ENCODE assay signal across 9 cellular contexts in genomic region chr2:174325932-174326879, GRCh38. TPM values are rescaled to one million over a fixed set of nuclear protein-coding genes. Genes with fewer than 3 reads are reported as not detected.
DNase-seq lines count a peak whose midpoint lies in the region; ATAC-seq and TF ChIP-seq lines count a peak whose summit lies in the region.
"Had no signal": no experiment of that assay in that cellular context is flagged by ENCODE, and none has a peak within 500 bp of the region (broad histone marks: within the 10 kb centered on the region; RNA-seq: fewer than 3 reads in every experiment).

No MANE protein-coding gene starts in this region.

- CTCF ChIA-PET in activated CD4-positive, alpha-beta memory T cell treated with anti-CD3 and anti-CD28 coated beads for 36 hours (lab: Charles Lee): interaction anchor here (0.7 to 3.7 kb wide), 4 partner anchors 10 to 18 kb away, joined by 3 to 13 read pairs (median 8); no protein-coding TSS in a partner anchor

- H3K27ac Mint-ChIP-seq in activated CD4-positive, alpha-beta memory T cell treated with anti-CD3 and anti-CD28 coated beads for 36 hours: peak overlapping the region; percentile 10

- peaks cover 25% of the 10 kb centered on the region for H3K4me1 Mint-ChIP-seq in activated CD4-positive, alpha-beta memory T cell treated with anti-CD3 and anti-CD28 coated beads for 36 hours (ENCODE audit: low read depth)

- H3K27me3 Mint-ChIP-seq in activated CD4-positive, alpha-beta memory T cell treated with anti-CD3 and anti-CD28 coated beads for 36 hours: peaks cover 72% of the 10 kb centered on the region

- peak overlapping the region; percentile 73 for H2AFZ ChIP-seq in GM23248
- H2AFZ ChIP-seq in parathyroid adenoma: no peak overlapping the region

- H4K20me1 ChIP-seq in GM23248 (ENCODE audit: insufficient read depth): no peaks in the 10 kb centered on the region

- no peaks in the 10 kb centered on the region for H3K79me2 ChIP-seq in GM23248 (ENCODE audit: insufficient read depth)
- H3K79me2 ChIP-seq in parathyroid adenoma: no peaks in the 10 kb centered on the region

- H3K4me2 ChIP-seq in GM23248 (ENCODE audit: unreplicated experiment) (peak overlapping the region; percentile 78), parathyroid adenoma (ENCODE audit: low read length) (peak overlapping the region; percentile 37)

- TF ChIP-seq CTCF in AG09319 (IDR thresholded peaks at IDR 0.05; ENCODE audit: low read depth, low read length) (no peak), foreskin keratinocyte (conservative IDR thresholded peaks at IDR 0.05) (no peak), parathyroid adenoma (IDR thresholded peaks at IDR 0.05) (no peak)

- peak overlapping the region; percentile 51 for H3K4me3 Mint-ChIP-seq in activated CD4-positive, alpha-beta memory T cell treated with anti-CD3 and anti-CD28 coated beads for 36 hours

- H3K27me3 ChIP-seq in GM23248 (replicated peaks; ENCODE audit: insufficient read depth): peaks cover 28% of the 10 kb centered on the region
- H3K27me3 ChIP-seq in foreskin keratinocyte: peaks cover 80% of the 10 kb centered on the region
- H3K27me3 ChIP-seq in parathyroid adenoma (ENCODE audit: control insufficient read depth, insufficient read depth, low read length): peaks cover 31% of the 10 kb centered on the region

- H3K9ac ChIP-seq in GM23248 (peak overlapping the region; percentile 40), parathyroid adenoma (no peak overlapping the region)

- H3K4me3 ChIP-seq in GM23248 (peak overlapping the region; percentile 70), parathyroid adenoma (ENCODE audit: low read depth, low read length) (no peak overlapping the region)

- H3K36me3 ChIP-seq in GM23248 (ENCODE audit: low read depth): no peaks in the 10 kb centered on the region
- H3K36me3 ChIP-seq in parathyroid adenoma (ENCODE audit: control insufficient read depth, insufficient read depth, low read length): no peaks in the 10 kb centered on the region

- POLR2A ChIA-PET in activated CD4-positive, alpha-beta memory T cell treated with anti-CD3 and anti-CD28 coated beads for 36 hours (lab: Charles Lee): interaction anchor here (0.6 to 1.6 kb wide), 2 partner anchors 10 to 881 kb away, joined by 3 to 7 read pairs; no protein-coding TSS in a partner anchor

- in situ Hi-C loops in GM23248 (cut with MboI): loop anchor here (25.0 kb wide), 1 partner anchor 914 kb away; no protein-coding TSS in a partner anchor

- H3K27ac ChIP-seq in GM23248: no peak overlapping the region
- no peak overlapping the region for H3K27ac ChIP-seq in foreskin keratinocyte
- no peak overlapping the region for H3K27ac ChIP-seq in parathyroid adenoma

- 5% methylated on average over 55 to 61 of the region's 69 CpGs for WGBS in GM23248 (ENCODE audit: low coverage in 1 of 2, low lambda C conversion rate in 2 of 2, missing lambda C conversion rate in 2 of 2), 2 experiments

- H3K9me3 Mint-ChIP-seq in activated CD4-positive, alpha-beta memory T cell treated with anti-CD3 and anti-CD28 coated beads for 36 hours: no peaks in the 10 kb centered on the region

- intact Hi-C loops in activated CD4-positive, alpha-beta memory T cell treated with anti-CD3 and anti-CD28 coated beads for 36 hours (cut with micrococcal nuclease): no loop called here

- H3K4me1 ChIP-seq in GM23248 (ENCODE audit: insufficient read depth) (0 out of 2 replicates have a peak, but pooled peaks cover 7% of the 10 kb centered on the region), foreskin keratinocyte (no peaks in the 10 kb centered on the region), parathyroid adenoma (no peaks in the 10 kb centered on the region)

- ATAC-seq in foreskin keratinocyte: peak; percentile 44
- ATAC-seq in HG03025 (IDR thresholded peaks at IDR 0.05; ENCODE audit: low FRiP score, unreplicated experiment): no peak
- ATAC-seq in HG03565 (IDR thresholded peaks at IDR 0.05; ENCODE audit: unreplicated experiment): no peak

- H3K9me3 ChIP-seq in GM23248 (ENCODE audit: low read depth) (no peaks in the 10 kb centered on the region), parathyroid adenoma (ENCODE audit: control insufficient read depth, low read length) (no peaks in the 10 kb centered on the region)

- H3K36me3 Mint-ChIP-seq in activated CD4-positive, alpha-beta memory T cell treated with anti-CD3 and anti-CD28 coated beads for 36 hours: no peaks in the 10 kb centered on the region

- DNase-seq in AG09319 (ENCODE audit: extremely low read depth, low read depth): peak; percentile 69
- DNase-seq in GM23248: peak; percentile 47
- DNase-seq in activated CD4-positive, alpha-beta memory T cell treated with anti-CD3 and anti-CD28 coated beads for 36 hours: peak; percentile 43
- no peak for DNase-seq in foreskin keratinocyte
- no peak for DNase-seq in putamen (ENCODE audit: low spot score)

- H3F3A ChIP-seq in GM23248 (ENCODE audit: insufficient read depth): no peaks in the 10 kb centered on the region

- no peaks in the 10 kb centered on the region for H3K9me2 ChIP-seq in GM23248 (ENCODE audit: insufficient read depth)

RNA-seq across cellular contexts. Expression of gene SP9, which starts 8.5 kb away (rescaled TPM):
- total RNA-seq in GM23248 (2014; rRNA removed; shearing (Covaris generic)): not detected in 2 replicates
- polyA plus RNA-seq in GM23248 (2016; fragmentation: Nextera tagmentation; extraction: Ambion mirVana) (not detected in 2 replicates), foreskin keratinocyte (not detected in 2 replicates)
- total RNA-seq in activated CD4-positive, alpha-beta memory T cell treated with anti-CD3 and anti-CD28 coated beads for 36 hours: not detected
- not detected in 2 replicates for total RNA-seq in foreskin keratinocyte
- total RNA-seq: glomerular endothelial cell had no signal

Comparison
In these comparisons a context has a peak if more than half of its experiments do, and no peak if none do; other contexts are left out.
1. DNase-seq: peak in AG09319 (single experiment), GM23248 (single experiment) and activated CD4-positive, alpha-beta memory T cell treated with anti-CD3 and anti-CD28 coated beads for 36 hours (single experiment); none in foreskin keratinocyte (0 of 2) and putamen (single experiment).